2 cellular contexts compared by ENCODE assay signal in genomic region chr10:77537720-77538373, GRCh38.
A peak's percentile ranks its signal among the peaks of the same experiment; 100 is the strongest.
TF ChIP-seq lines count a peak whose summit lies in the region.

No MANE protein-coding gene starts in this region.

TF ChIP-seq in HEK293, 187 proteins besides CTCF, POLR2A, EP300 and RAD21 (continued from another document):
- no peak for TF ChIP-seq PRDM6 (tag by site-specific recombination; IDR thresholded peaks at IDR 0.05)
- TF ChIP-seq ZNF146 (tag by site-specific recombination; IDR thresholded peaks at IDR 0.05): no peak
- TF ChIP-seq ZNF211 (tag by site-specific recombination; IDR thresholded peaks at IDR 0.05; ENCODE audit: low read depth): no peak
- TF ChIP-seq ZNF501 (tag by site-specific recombination; IDR thresholded peaks at IDR 0.05): no peak

TF ChIP-seq in K562, 482 proteins besides CTCF, POLR2A, EP300 and RAD21 (continued from another document):
- no peak for TF ChIP-seq SIN3A (IDR thresholded peaks at IDR 0.05; ENCODE audit: borderline replicate concordance in 2 of 2, control insufficient read depth in 1 of 2, low read depth in 2 of 2, low read length in 2 of 2)
- TF ChIP-seq ZNF124 (CRISPR knock-in tag; IDR thresholded peaks at IDR 0.05): no peak
- 0 out of 2 replicates have a peak, but pooled peaks have one; percentile 27 for TF ChIP-seq EHMT2 (IDR thresholded peaks at IDR 0.05)
- TF ChIP-seq GATAD2A (IDR thresholded peaks at IDR 0.05): no peak
- no peak for TF ChIP-seq SIX5 (IDR thresholded peaks at IDR 0.05; ENCODE audit: borderline replicate concordance in 1 of 2, insufficient read depth in 1 of 2, low read depth in 1 of 2, low read length in 2 of 2)
- no peak for TF ChIP-seq GABPB1 (CRISPR knock-in tag; IDR thresholded peaks at IDR 0.05)
- TF ChIP-seq MAZ (CRISPR knock-in tag; conservative IDR thresholded peaks at IDR 0.05 in 1 of 2, IDR thresholded peaks at IDR 0.05 in 1 of 2): no peak
- TF ChIP-seq ATF6 (CRISPR knock-in tag; IDR thresholded peaks at IDR 0.05): no peak
- no peak for TF ChIP-seq CSDE1 (IDR thresholded peaks at IDR 0.05)
